In genomic region chr10:86038371-86038770, GRCh38 we compare ENCODE assay signal across 36 cellular contexts.
"Had no signal": no experiment of that assay in that cellular context is flagged by ENCODE, and none has a peak within 500 bp of the region (broad histone marks: within the 10 kb centered on the region; RNA-seq: fewer than 3 reads in every experiment).

No MANE protein-coding gene starts in this region.

- H3K27ac Mint-ChIP-seq: activated B cell treated with CpG ODN at 0.5 μM for 24 hours; activated CD4-positive, alpha-beta memory T cell treated with anti-CD3 and anti-CD28 coated beads for 36 hours; activated CD4-positive, alpha-beta T cell treated with anti-CD3 and anti-CD28 coated beads, Interleukin-2, amount 10 ng/mL, durations not matched to agents 24 days and 14 days; activated CD8-positive, alpha-beta T cell treated with anti-CD3 and anti-CD28 coated beads for 36 hours; activated naive CD4-positive, alpha-beta T cell treated with anti-CD3 and anti-CD28 coated beads for 36 hours; activated naive CD4-positive, alpha-beta T cell treated with anti-CD3 and anti-CD28 coated beads, Interleukin-2, amount 50 U/mL, for 72 hours; activated naive CD8-positive, alpha-beta T cell treated with anti-CD3 and anti-CD28 coated beads for 36 hours; activated T-cell treated with anti-CD3 and anti-CD28 coated beads, Interleukin-2, amount 50 U/mL, for 72 hours; activated T-helper 1 cell treated with anti-CD3 and anti-CD28 coated beads, Interleukin-12 subunit alpha, Interleukin-12 subunit beta, Interleukin-2, Interleukin-4 antibody, amounts not matched to agents 30 ng/mL and 10 ng/mL and 1 ng/mL, durations not matched to agents 14 hours and 24 hours and 36 hours; activated T-helper 17 cell treated with anti-CD3 and anti-CD28 coated beads, Interleukin-2, amount 50 U/mL, for 72 hours; T-helper 1 cell treated with Interleukin-12 subunit alpha and Interleukin-12 subunit beta and Interleukin-4 antibody, amounts not matched to agents 30 μg/mL and 1 μg/mL, for 36 hours; T-helper 2 cell treated with Interferon-gamma antibody and Interleukin-4, amounts not matched to agents 5 μg/mL and 100 μg/mL, for 36 hours had no signal

- H3K9me3 ChIP-seq: adrenal gland, body of pancreas, breast epithelium had no signal

- ATAC-seq: activated CD8-positive, alpha-beta T cell treated with anti-CD3 and anti-CD28 coated beads for 36 hours; activated naive CD4-positive, alpha-beta T cell treated with anti-CD3 and anti-CD28 coated beads, Interleukin-2, amount 50 U/mL, for 72 hours; activated T-cell treated with anti-CD3 and anti-CD28 coated beads, Interleukin-2, amount 50 U/mL, for 4 hours; activated T-cell treated with anti-CD3 and anti-CD28 coated beads, Interleukin-2, amount 50 U/mL, for 72 hours; activated T-helper 17 cell treated with anti-CD3 and anti-CD28 coated beads, Interleukin-2, amount 50 U/mL, for 72 hours; body of pancreas had no signal

- H3K4me1 Mint-ChIP-seq: activated B cell treated with CpG ODN at 0.5 μM for 24 hours; activated CD4-positive, alpha-beta T cell treated with anti-CD3 and anti-CD28 coated beads, Interleukin-2, amount 10 ng/mL, durations not matched to agents 24 days and 14 days; activated naive CD8-positive, alpha-beta T cell treated with anti-CD3 and anti-CD28 coated beads for 36 hours; activated T-helper 17 cell treated with anti-CD3 and anti-CD28 coated beads, Interleukin-2, amount 50 U/mL, for 72 hours had no signal

- H3K4me1 ChIP-seq: adrenal gland, breast epithelium had no signal

- H3K27me3 ChIP-seq: adrenal gland, body of pancreas, brain microvascular endothelial cell, breast epithelium had no signal

- H3K36me3 ChIP-seq: adrenal gland, brain microvascular endothelial cell, breast epithelium had no signal

- H3K4me3 ChIP-seq: adrenal gland, body of pancreas, breast epithelium had no signal

- H3K9me3 Mint-ChIP-seq: activated B cell treated with CpG ODN at 0.5 μM for 24 hours; activated CD4-positive, alpha-beta memory T cell treated with anti-CD3 and anti-CD28 coated beads for 36 hours; activated CD4-positive, alpha-beta T cell treated with anti-CD3 and anti-CD28 coated beads, Interleukin-2, amount 10 ng/mL, durations not matched to agents 24 days and 14 days; activated CD8-positive, alpha-beta T cell treated with anti-CD3 and anti-CD28 coated beads for 36 hours; activated naive CD4-positive, alpha-beta T cell treated with anti-CD3 and anti-CD28 coated beads for 36 hours; activated naive CD4-positive, alpha-beta T cell treated with anti-CD3 and anti-CD28 coated beads, Interleukin-2, amount 50 U/mL, for 72 hours; activated naive CD8-positive, alpha-beta T cell treated with anti-CD3 and anti-CD28 coated beads for 36 hours; activated T-cell treated with anti-CD3 and anti-CD28 coated beads, Interleukin-2, amount 50 U/mL, for 4 hours; activated T-cell treated with anti-CD3 and anti-CD28 coated beads, Interleukin-2, amount 50 U/mL, for 72 hours; activated T-helper 1 cell treated with anti-CD3 and anti-CD28 coated beads, Interleukin-12 subunit alpha, Interleukin-12 subunit beta, Interleukin-2, Interleukin-4 antibody, amounts not matched to agents 30 ng/mL and 10 ng/mL and 1 ng/mL, durations not matched to agents 14 hours and 24 hours and 36 hours; activated T-helper 17 cell treated with anti-CD3 and anti-CD28 coated beads, Interleukin-2, amount 50 U/mL, for 72 hours; central memory CD8-positive, alpha-beta T cell; T-helper 1 cell treated with Interleukin-12 subunit alpha and Interleukin-12 subunit beta and Interleukin-4 antibody, amounts not matched to agents 30 μg/mL and 1 μg/mL, for 36 hours; T-helper 2 cell treated with Interferon-gamma antibody and Interleukin-4, amounts not matched to agents 5 μg/mL and 100 μg/mL, for 36 hours had no signal

- H3K27ac ChIP-seq: adrenal gland, body of pancreas, brain microvascular endothelial cell, breast epithelium, VCaP had no signal

- H3K27me3 Mint-ChIP-seq: activated CD4-positive, alpha-beta memory T cell treated with anti-CD3 and anti-CD28 coated beads for 36 hours; activated CD4-positive, alpha-beta T cell treated with anti-CD3 and anti-CD28 coated beads, Interleukin-2, amount 10 ng/mL, durations not matched to agents 24 days and 14 days; central memory CD8-positive, alpha-beta T cell had no signal

- H3K36me3 Mint-ChIP-seq: activated CD4-positive, alpha-beta memory T cell treated with anti-CD3 and anti-CD28 coated beads for 36 hours; activated naive CD4-positive, alpha-beta T cell treated with anti-CD3 and anti-CD28 coated beads, Interleukin-2, amount 50 U/mL, for 72 hours; activated naive CD8-positive, alpha-beta T cell treated with anti-CD3 and anti-CD28 coated beads for 36 hours had no signal

- DNase-seq: activated B cell treated with CpG ODN at 0.5 μM for 24 hours; activated CD4-positive, alpha-beta memory T cell treated with anti-CD3 and anti-CD28 coated beads for 36 hours; activated CD4-positive, alpha-beta T cell treated with anti-CD3 and anti-CD28 coated beads for 4 hours; activated CD4-positive, alpha-beta T cell treated with anti-CD3 and anti-CD28 coated beads, Interleukin-2, amount 10 ng/mL, durations not matched to agents 24 days and 14 days; activated CD4-positive, alpha-beta T cell treated with anti-CD3 and anti-CD28 coated beads, Interleukin-2, amount 50 U/mL, for 1 hour; activated CD4-positive, alpha-beta T cell treated with anti-CD3 and anti-CD28 coated beads, Interleukin-2, amount 50 U/mL, for 4 hours; activated CD4-positive, CD25-positive, alpha-beta regulatory T cell treated with anti-CD3 and anti-CD28 coated beads, Interleukin-2, amount 50 U/mL, for 72 hours; activated CD8-positive, alpha-beta memory T cell treated with anti-CD3 and anti-CD28 coated beads, Interleukin-2, amount 50 U/mL, for 4 hours; activated CD8-positive, alpha-beta T cell treated with anti-CD3 and anti-CD28 coated beads for 36 hours; activated effector memory CD4-positive, alpha-beta T cell treated with anti-CD3 and anti-CD28 coated beads, Interleukin-2, amount 50 U/mL, for 16 hours; activated gamma-delta T cell treated with Interleukin-2 at 50 U/mL for 16 hours; activated naive CD4-positive, alpha-beta T cell; activated naive CD4-positive, alpha-beta T cell treated with anti-CD3 and anti-CD28 coated beads for 36 hours; activated naive CD4-positive, alpha-beta T cell treated with anti-CD3 and anti-CD28 coated beads, Interleukin-2, amount 50 U/mL, for 16 hours; activated naive CD8-positive, alpha-beta T cell treated with anti-CD3 and anti-CD28 coated beads for 36 hours; activated T-cell treated with anti-CD3 and anti-CD28 coated beads for 4 hours; activated T-cell treated with anti-CD3 and anti-CD28 coated beads, Interleukin-2, amount 50 U/mL, for 1 hour; activated T-cell treated with anti-CD3 and anti-CD28 coated beads, Interleukin-2, amount 50 U/mL, for 4 hours; activated T-cell treated with anti-CD3 and anti-CD28 coated beads, Interleukin-2, amount 50 U/mL, for 72 hours; amniotic stem cell; aorta; body of pancreas; brain microvascular endothelial cell; caudate nucleus; T-helper 1 cell; T-helper 2 cell; T-helper 9 cell had no signal

- H3K4me3 Mint-ChIP-seq: activated B cell treated with CpG ODN at 0.5 μM for 24 hours; activated CD4-positive, alpha-beta memory T cell treated with anti-CD3 and anti-CD28 coated beads for 36 hours; activated CD4-positive, alpha-beta T cell treated with anti-CD3 and anti-CD28 coated beads, Interleukin-2, amount 10 ng/mL, durations not matched to agents 24 days and 14 days; activated CD8-positive, alpha-beta T cell treated with anti-CD3 and anti-CD28 coated beads for 36 hours; activated naive CD4-positive, alpha-beta T cell treated with anti-CD3 and anti-CD28 coated beads for 36 hours; activated naive CD8-positive, alpha-beta T cell treated with anti-CD3 and anti-CD28 coated beads for 36 hours; activated T-cell treated with anti-CD3 and anti-CD28 coated beads, Interleukin-2, amount 50 U/mL, for 4 hours; activated T-cell treated with anti-CD3 and anti-CD28 coated beads, Interleukin-2, amount 50 U/mL, for 72 hours; activated T-helper 1 cell treated with anti-CD3 and anti-CD28 coated beads, Interleukin-12 subunit alpha, Interleukin-12 subunit beta, Interleukin-2, Interleukin-4 antibody, amounts not matched to agents 30 ng/mL and 10 ng/mL and 1 ng/mL, durations not matched to agents 14 hours and 24 hours and 36 hours; activated T-helper 17 cell treated with anti-CD3 and anti-CD28 coated beads, Interleukin-2, amount 50 U/mL, for 72 hours; central memory CD8-positive, alpha-beta T cell; T-helper 1 cell treated with Interleukin-12 subunit alpha and Interleukin-12 subunit beta and Interleukin-4 antibody, amounts not matched to agents 30 μg/mL and 1 μg/mL, for 36 hours; T-helper 2 cell treated with Interferon-gamma antibody and Interleukin-4, amounts not matched to agents 5 μg/mL and 100 μg/mL, for 36 hours had no signal
